1 cellular context compared by ENCODE assay signal in the genomic region with DNA sequence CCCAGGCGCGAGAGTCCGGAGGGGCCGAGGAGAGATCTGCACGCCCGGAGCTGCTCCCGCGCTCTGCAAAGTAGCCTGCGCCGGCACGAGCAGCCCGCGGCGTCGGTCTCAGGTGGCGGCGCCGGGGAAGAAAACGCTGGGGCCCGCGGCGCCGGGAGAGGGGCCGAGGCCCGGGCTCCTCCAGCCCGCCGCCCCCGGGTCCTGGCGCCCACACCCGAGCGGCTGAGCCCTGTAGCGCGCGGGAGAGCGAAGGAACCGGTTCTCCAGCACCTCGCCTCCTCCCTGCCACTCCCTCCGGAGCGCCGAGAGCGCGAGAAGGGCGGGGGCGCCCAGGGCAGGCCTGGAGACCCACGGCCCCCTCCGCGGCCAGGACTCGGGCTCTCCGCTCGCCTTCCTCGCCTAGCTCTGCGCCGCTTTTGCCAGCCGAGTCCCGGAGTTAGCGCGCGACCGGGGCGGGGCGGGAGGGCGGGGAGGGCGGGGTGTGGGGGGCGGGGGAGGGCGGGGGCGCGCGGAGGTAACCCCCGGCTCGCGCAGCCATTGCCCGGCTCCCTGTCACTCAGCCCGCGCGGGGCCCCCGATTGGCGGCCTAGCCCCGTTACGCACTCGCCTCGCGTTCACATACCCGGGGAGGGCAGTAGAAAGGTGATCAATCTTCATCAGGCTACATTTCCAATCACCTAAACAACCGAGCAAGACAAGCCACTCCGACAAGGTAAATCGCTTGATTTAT.
TF ChIP-seq lines count a peak whose summit lies in the region.

A gene (plus strand): TSS at position 645 of the 730 bp plus-strand sequence. CDS start 2,161 bp downstream, outside the sequence.

TF ChIP-seq in HepG2, 621 proteins besides CTCF, POLR2A, EP300 and RAD21 (continued from another document and continues in another):
- TF ChIP-seq GFI1 (CRISPR knock-in tag; IDR thresholded peaks at IDR 0.05; ENCODE audit: borderline replicate concordance) (no peak; the same call in 1 of the 2 replicates), TBX2 (CRISPR knock-in tag; IDR thresholded peaks at IDR 0.05; ENCODE audit: borderline replicate concordance) (no peak; the same call in 1 of the 2 replicates), PCBP2 (optimal IDR thresholded peaks at IDR 0.05; ENCODE audit: low read depth, low read length, poor library complexity, severe bottlenecking) (no peak), ZNF572 (CRISPR knock-in tag; IDR thresholded peaks at IDR 0.05) (no peak), ZNF282 (IDR thresholded peaks at IDR 0.05; ENCODE audit: partially characterized antibody) (no peak), CHD4 (IDR thresholded peaks at IDR 0.05; ENCODE audit: borderline replicate concordance, low read length) (no peak), TGIF2 (CRISPR knock-in tag; IDR thresholded peaks at IDR 0.05) (peak; percentile 68; the same call in 1 of the 2 replicates), ZNF850 (CRISPR knock-in tag; conservative IDR thresholded peaks at IDR 0.05) (0 out of 2 replicates have a peak, but pooled peaks have one; percentile 29), GABPA (IDR thresholded peaks at IDR 0.05; ENCODE audit: low read depth, low read length) (no peak), GABPA (CRISPR knock-in tag; IDR thresholded peaks at IDR 0.05; ENCODE audit: low read depth) (no peak), ZFX (CRISPR knock-in tag; IDR thresholded peaks at IDR 0.05; ENCODE audit: low read depth) (peak; percentile 88), CEBPG (CRISPR knock-in tag; IDR thresholded peaks at IDR 0.05) (no peak), KAT2B (IDR thresholded peaks at IDR 0.05; ENCODE audit: borderline replicate concordance, low read depth, low read length) (no peak), NFYC (CRISPR knock-in tag; IDR thresholded peaks at IDR 0.05) (peak; percentile 88), HCFC1 (IDR thresholded peaks at IDR 0.05; ENCODE audit: low read depth, low read length) (no peak), NR3C1 (CRISPR knock-in tag; IDR thresholded peaks at IDR 0.05) (no peak), ZNF557 (CRISPR knock-in tag; IDR thresholded peaks at IDR 0.05) (0 out of 2 replicates have a peak, but pooled peaks have one; percentile 9), ZNF790 (CRISPR knock-in tag; IDR thresholded peaks at IDR 0.05; ENCODE audit: borderline replicate concordance) (no peak), ZMYM2 (CRISPR knock-in tag; IDR thresholded peaks at IDR 0.05) (no peak), NR1H2 (CRISPR knock-in tag; IDR thresholded peaks at IDR 0.05; ENCODE audit: borderline replicate concordance, low read depth) (0 out of 2 replicates have a peak, but pooled peaks have one; percentile 67), ATRX (CRISPR knock-in tag; IDR thresholded peaks at IDR 0.05; ENCODE audit: borderline replicate concordance) (no peak), SP2 (CRISPR knock-in tag; IDR thresholded peaks at IDR 0.05) (peak; percentile 91), ARNT2 (CRISPR knock-in tag; IDR thresholded peaks at IDR 0.05; ENCODE audit: low read depth) (peak; percentile 49), MYNN (CRISPR knock-in tag; IDR thresholded peaks at IDR 0.05; ENCODE audit: low read depth) (no peak; the same call in 1 of the 2 replicates)
- TF ChIP-seq, protein P1, sequence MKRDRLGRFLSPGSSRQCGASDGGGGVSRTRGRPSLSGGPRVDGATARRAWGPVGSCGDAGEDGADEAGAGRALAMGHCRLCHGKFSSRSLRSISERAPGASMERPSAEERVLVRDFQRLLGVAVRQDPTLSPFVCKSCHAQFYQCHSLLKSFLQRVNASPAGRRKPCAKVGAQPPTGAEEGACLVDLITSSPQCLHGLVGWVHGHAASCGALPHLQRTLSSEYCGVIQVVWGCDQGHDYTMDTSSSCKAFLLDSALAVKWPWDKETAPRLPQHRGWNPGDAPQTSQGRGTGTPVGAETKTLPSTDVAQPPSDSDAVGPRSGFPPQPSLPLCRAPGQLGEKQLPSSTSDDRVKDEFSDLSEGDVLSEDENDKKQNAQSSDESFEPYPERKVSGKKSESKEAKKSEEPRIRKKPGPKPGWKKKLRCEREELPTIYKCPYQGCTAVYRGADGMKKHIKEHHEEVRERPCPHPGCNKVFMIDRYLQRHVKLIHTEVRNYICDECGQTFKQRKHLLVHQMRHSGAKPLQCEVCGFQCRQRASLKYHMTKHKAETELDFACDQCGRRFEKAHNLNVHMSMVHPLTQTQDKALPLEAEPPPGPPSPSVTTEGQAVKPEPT (CRISPR knock-in tag; IDR thresholded peaks at IDR 0.05; ENCODE audit: low read depth) = no peak
- TF ChIP-seq, protein P2, sequence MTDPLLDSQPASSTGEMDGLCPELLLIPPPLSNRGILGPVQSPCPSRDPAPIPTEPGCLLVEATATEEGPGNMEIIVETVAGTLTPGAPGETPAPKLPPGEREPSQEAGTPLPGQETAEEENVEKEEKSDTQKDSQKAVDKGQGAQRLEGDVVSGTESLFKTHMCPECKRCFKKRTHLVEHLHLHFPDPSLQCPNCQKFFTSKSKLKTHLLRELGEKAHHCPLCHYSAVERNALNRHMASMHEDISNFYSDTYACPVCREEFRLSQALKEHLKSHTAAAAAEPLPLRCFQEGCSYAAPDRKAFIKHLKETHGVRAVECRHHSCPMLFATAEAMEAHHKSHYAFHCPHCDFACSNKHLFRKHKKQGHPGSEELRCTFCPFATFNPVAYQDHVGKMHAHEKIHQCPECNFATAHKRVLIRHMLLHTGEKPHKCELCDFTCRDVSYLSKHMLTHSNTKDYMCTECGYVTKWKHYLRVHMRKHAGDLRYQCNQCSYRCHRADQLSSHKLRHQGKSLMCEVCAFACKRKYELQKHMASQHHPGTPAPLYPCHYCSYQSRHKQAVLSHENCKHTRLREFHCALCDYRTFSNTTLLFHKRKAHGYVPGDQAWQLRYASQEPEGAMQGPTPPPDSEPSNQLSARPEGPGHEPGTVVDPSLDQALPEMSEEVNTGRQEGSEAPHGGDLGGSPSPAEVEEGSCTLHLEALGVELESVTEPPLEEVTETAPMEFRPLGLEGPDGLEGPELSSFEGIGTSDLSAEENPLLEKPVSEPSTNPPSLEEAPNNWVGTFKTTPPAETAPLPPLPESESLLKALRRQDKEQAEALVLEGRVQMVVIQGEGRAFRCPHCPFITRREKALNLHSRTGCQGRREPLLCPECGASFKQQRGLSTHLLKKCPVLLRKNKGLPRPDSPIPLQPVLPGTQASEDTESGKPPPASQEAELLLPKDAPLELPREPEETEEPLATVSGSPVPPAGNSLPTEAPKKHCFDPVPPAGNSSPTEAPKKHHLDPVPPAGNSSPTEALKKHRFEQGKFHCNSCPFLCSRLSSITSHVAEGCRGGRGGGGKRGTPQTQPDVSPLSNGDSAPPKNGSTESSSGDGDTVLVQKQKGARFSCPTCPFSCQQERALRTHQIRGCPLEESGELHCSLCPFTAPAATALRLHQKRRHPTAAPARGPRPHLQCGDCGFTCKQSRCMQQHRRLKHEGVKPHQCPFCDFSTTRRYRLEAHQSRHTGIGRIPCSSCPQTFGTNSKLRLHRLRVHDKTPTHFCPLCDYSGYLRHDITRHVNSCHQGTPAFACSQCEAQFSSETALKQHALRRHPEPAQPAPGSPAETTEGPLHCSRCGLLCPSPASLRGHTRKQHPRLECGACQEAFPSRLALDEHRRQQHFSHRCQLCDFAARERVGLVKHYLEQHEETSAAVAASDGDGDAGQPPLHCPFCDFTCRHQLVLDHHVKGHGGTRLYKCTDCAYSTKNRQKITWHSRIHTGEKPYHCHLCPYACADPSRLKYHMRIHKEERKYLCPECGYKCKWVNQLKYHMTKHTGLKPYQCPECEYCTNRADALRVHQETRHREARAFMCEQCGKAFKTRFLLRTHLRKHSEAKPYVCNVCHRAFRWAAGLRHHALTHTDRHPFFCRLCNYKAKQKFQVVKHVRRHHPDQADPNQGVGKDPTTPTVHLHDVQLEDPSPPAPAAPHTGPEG (CRISPR knock-in tag; IDR thresholded peaks at IDR 0.05) = peak; percentile 77; the same call in 1 of the 2 replicates
- TF ChIP-seq, protein P3, sequence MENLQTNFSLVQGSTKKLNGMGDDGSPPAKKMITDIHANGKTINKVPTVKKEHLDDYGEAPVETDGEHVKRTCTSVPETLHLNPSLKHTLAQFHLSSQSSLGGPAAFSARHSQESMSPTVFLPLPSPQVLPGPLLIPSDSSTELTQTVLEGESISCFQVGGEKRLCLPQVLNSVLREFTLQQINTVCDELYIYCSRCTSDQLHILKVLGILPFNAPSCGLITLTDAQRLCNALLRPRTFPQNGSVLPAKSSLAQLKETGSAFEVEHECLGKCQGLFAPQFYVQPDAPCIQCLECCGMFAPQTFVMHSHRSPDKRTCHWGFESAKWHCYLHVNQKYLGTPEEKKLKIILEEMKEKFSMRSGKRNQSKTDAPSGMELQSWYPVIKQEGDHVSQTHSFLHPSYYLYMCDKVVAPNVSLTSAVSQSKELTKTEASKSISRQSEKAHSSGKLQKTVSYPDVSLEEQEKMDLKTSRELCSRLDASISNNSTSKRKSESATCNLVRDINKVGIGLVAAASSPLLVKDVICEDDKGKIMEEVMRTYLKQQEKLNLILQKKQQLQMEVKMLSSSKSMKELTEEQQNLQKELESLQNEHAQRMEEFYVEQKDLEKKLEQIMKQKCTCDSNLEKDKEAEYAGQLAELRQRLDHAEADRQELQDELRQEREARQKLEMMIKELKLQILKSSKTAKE (CRISPR knock-in tag; IDR thresholded peaks at IDR 0.05; ENCODE audit: borderline replicate concordance) = no peak
- TF ChIP-seq, protein P4, sequence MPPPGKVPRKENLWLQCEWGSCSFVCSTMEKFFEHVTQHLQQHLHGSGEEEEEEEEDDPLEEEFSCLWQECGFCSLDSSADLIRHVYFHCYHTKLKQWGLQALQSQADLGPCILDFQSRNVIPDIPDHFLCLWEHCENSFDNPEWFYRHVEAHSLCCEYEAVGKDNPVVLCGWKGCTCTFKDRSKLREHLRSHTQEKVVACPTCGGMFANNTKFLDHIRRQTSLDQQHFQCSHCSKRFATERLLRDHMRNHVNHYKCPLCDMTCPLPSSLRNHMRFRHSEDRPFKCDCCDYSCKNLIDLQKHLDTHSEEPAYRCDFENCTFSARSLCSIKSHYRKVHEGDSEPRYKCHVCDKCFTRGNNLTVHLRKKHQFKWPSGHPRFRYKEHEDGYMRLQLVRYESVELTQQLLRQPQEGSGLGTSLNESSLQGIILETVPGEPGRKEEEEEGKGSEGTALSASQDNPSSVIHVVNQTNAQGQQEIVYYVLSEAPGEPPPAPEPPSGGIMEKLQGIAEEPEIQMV (CRISPR knock-in tag; IDR thresholded peaks at IDR 0.05; ENCODE audit: low read depth) = no peak
- TF ChIP-seq, protein P5, sequence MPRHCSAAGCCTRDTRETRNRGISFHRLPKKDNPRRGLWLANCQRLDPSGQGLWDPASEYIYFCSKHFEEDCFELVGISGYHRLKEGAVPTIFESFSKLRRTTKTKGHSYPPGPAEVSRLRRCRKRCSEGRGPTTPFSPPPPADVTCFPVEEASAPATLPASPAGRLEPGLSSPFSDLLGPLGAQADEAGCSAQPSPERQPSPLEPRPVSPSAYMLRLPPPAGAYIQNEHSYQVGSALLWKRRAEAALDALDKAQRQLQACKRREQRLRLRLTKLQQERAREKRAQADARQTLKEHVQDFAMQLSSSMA (CRISPR knock-in tag; IDR thresholded peaks at IDR 0.05) = no peak
- TF ChIP-seq, protein P6, sequence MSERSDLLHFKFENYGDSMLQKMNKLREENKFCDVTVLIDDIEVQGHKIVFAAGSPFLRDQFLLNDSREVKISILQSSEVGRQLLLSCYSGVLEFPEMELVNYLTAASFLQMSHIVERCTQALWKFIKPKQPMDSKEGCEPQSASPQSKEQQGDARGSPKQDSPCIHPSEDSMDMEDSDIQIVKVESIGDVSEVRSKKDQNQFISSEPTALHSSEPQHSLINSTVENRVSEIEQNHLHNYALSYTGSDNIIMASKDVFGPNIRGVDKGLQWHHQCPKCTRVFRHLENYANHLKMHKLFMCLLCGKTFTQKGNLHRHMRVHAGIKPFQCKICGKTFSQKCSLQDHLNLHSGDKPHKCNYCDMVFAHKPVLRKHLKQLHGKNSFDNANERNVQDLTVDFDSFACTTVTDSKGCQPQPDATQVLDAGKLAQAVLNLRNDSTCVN (CRISPR knock-in tag; IDR thresholded peaks at IDR 0.05; ENCODE audit: borderline replicate concordance) = no peak
- TF ChIP-seq, protein P7, sequence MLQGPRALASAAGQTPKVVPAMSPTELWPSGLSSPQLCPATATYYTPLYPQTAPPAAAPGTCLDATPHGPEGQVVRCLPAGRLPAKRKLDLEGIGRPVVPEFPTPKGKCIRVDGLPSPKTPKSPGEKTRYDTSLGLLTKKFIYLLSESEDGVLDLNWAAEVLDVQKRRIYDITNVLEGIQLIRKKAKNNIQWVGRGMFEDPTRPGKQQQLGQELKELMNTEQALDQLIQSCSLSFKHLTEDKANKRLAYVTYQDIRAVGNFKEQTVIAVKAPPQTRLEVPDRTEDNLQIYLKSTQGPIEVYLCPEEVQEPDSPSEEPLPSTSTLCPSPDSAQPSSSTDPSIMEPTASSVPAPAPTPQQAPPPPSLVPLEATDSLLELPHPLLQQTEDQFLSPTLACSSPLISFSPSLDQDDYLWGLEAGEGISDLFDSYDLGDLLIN (CRISPR knock-in tag; IDR thresholded peaks at IDR 0.05; ENCODE audit: borderline replicate concordance) = no peak
- TF ChIP-seq, protein P8, sequence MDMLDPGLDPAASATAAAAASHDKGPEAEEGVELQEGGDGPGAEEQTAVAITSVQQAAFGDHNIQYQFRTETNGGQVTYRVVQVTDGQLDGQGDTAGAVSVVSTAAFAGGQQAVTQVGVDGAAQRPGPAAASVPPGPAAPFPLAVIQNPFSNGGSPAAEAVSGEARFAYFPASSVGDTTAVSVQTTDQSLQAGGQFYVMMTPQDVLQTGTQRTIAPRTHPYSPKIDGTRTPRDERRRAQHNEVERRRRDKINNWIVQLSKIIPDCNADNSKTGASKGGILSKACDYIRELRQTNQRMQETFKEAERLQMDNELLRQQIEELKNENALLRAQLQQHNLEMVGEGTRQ (IDR thresholded peaks at IDR 0.05; ENCODE audit: low read depth, low read length) = no peak
- TF ChIP-seq, protein P8 (CRISPR knock-in tag; IDR thresholded peaks at IDR 0.05; ENCODE audit: borderline replicate concordance) = no peak
- TF ChIP-seq, protein P9, sequence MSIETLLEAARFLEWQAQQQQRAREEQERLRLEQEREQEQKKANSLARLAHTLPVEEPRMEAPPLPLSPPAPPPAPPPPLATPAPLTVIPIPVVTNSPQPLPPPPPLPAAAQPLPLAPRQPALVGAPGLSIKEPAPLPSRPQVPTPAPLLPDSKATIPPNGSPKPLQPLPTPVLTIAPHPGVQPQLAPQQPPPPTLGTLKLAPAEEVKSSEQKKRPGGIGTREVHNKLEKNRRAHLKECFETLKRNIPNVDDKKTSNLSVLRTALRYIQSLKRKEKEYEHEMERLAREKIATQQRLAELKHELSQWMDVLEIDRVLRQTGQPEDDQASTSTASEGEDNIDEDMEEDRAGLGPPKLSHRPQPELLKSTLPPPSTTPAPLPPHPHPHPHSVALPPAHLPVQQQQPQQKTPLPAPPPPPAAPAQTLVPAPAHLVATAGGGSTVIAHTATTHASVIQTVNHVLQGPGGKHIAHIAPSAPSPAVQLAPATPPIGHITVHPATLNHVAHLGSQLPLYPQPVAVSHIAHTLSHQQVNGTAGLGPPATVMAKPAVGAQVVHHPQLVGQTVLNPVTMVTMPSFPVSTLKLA (IDR thresholded peaks at IDR 0.05) = no peak
